Comparison of ENCODE assay signal across 18 cellular contexts in genomic region chr4:5706486-5707290, GRCh38. TPM values are rescaled to one million over a fixed set of nuclear protein-coding genes. Genes with fewer than 3 reads are reported as not detected.
DNase-seq lines count a peak whose midpoint lies in the region; ATAC-seq and TF ChIP-seq lines count a peak whose summit lies in the region.
"Had no signal": no experiment of that assay in that cellular context is flagged by ENCODE, and none has a peak within 500 bp of the region (broad histone marks: within the 10 kb centered on the region; RNA-seq: fewer than 3 reads in every experiment).

No MANE protein-coding gene starts in this region.

- peak overlapping the region in 1 of 2 donors; percentile 46 for H3K27ac Mint-ChIP-seq in natural killer cell treated with Interleukin-12 subunit alpha and Interleukin-12 subunit beta and Interleukin-15 and Interleukin-18, amount 100 ng/mL, for 72 hours
- no peak overlapping the region for H3K27ac Mint-ChIP-seq in natural killer cell
- H3K27ac Mint-ChIP-seq in activated T-helper 17 cell treated with anti-CD3 and anti-CD28 coated beads, Interleukin-2, amount 50 U/mL, for 72 hours = no peak overlapping the region
- no peak overlapping the region for H3K27ac Mint-ChIP-seq in memory B cell
- H3K27ac Mint-ChIP-seq: activated CD4-positive, alpha-beta T cell treated with anti-CD3 and anti-CD28 coated beads, Interleukin-2, amount 10 ng/mL, durations not matched to agents 7 days and 5 days; stimulated activated memory B cell treated with anti-CD40 and anti-IgM and Interleukin-4, amounts not matched to agents 10 μg/mL and 1 μg/mL and 100 μg/mL, for 72 hours; T-cell had no signal

- peak overlapping the region; percentile 73 for H3K4me3 Mint-ChIP-seq in natural killer cell treated with Interleukin-12 subunit alpha and Interleukin-12 subunit beta and Interleukin-15 and Interleukin-18, amount 100 ng/mL, for 72 hours
- no peak overlapping the region for H3K4me3 Mint-ChIP-seq in natural killer cell
- peak overlapping the region; percentile 58 for H3K4me3 Mint-ChIP-seq in activated T-helper 17 cell treated with anti-CD3 and anti-CD28 coated beads, Interleukin-2, amount 50 U/mL, for 72 hours
- H3K4me3 Mint-ChIP-seq in memory B cell = peak overlapping the region; percentile 37
- H3K4me3 Mint-ChIP-seq: activated CD4-positive, alpha-beta T cell treated with anti-CD3 and anti-CD28 coated beads, Interleukin-2, amount 10 ng/mL, durations not matched to agents 7 days and 5 days; stimulated activated memory B cell treated with anti-CD40 and anti-IgM and Interleukin-4, amounts not matched to agents 10 μg/mL and 1 μg/mL and 100 μg/mL, for 72 hours had no signal

- intact Hi-C loops in natural killer cell (cut with micrococcal nuclease) = no loop called here
- intact Hi-C loops in dorsolateral prefrontal cortex (cut with DNase I) = no loop called here

- peak in 1 of 2 donors; percentile 40 for ATAC-seq in natural killer cell treated with Interleukin-12 subunit alpha and Interleukin-12 subunit beta and Interleukin-15 and Interleukin-18, amount 100 ng/mL, for 72 hours
- no peak for ATAC-seq in natural killer cell
- ATAC-seq in activated T-helper 17 cell treated with anti-CD3 and anti-CD28 coated beads, Interleukin-2, amount 50 U/mL, for 72 hours (replicated peaks) = no peak
- no peak for ATAC-seq in memory B cell (ENCODE audit: low read depth)
- no peak for ATAC-seq in GM18909 (IDR thresholded peaks at IDR 0.05; ENCODE audit: poor library complexity, unreplicated experiment)
- ATAC-seq: lower lobe of right lung; PC-3; psoas muscle; stimulated activated memory B cell treated with anti-CD40 and anti-IgM and Interleukin-4, amounts not matched to agents 10 μg/mL and 1 μg/mL and 100 μg/mL, for 72 hours; T-cell had no signal

- H3K36me3 Mint-ChIP-seq in natural killer cell treated with Interleukin-12 subunit alpha and Interleukin-12 subunit beta and Interleukin-15 and Interleukin-18, amount 100 ng/mL, for 72 hours = peaks cover 7% of the 10 kb centered on the region
- H3K36me3 Mint-ChIP-seq in natural killer cell (no peaks in the 10 kb centered on the region), memory B cell (peaks cover 4% of the 10 kb centered on the region)
- H3K36me3 Mint-ChIP-seq in activated T-helper 17 cell treated with anti-CD3 and anti-CD28 coated beads, Interleukin-2, amount 50 U/mL, for 72 hours (ENCODE audit: low read depth) = no peaks in the 10 kb centered on the region
- H3K36me3 Mint-ChIP-seq: stimulated activated memory B cell treated with anti-CD40 and anti-IgM and Interleukin-4, amounts not matched to agents 10 μg/mL and 1 μg/mL and 100 μg/mL, for 72 hours; T-cell had no signal

- TF ChIP-seq CTCF in natural killer cell (IDR thresholded peaks at IDR 0.05) (no peak), dorsolateral prefrontal cortex (IDR thresholded peaks at IDR 0.05 in 54 of 56, conservative IDR thresholded peaks at IDR 0.05 in 2 of 56; ENCODE audit: low read depth in 1 of 56, partially characterized antibody in 56 of 56) (no peak)

- peaks cover 0 to 85% (median 50%) of the 10 kb centered on the region in 45 donors for H3K27me3 ChIP-seq in dorsolateral prefrontal cortex
- H3K27me3 ChIP-seq: vagina had no signal

- no peak overlapping the region for H3K27ac ChIP-seq in dorsolateral prefrontal cortex
- H3K27ac ChIP-seq: lower lobe of right lung, psoas muscle had no signal

- H3K4me1 Mint-ChIP-seq in natural killer cell treated with Interleukin-12 subunit alpha and Interleukin-12 subunit beta and Interleukin-15 and Interleukin-18, amount 100 ng/mL, for 72 hours (ENCODE audit: low read depth in 2 of 2) = peaks cover 4 to 22% of the 10 kb centered on the region in 2 donors
- H3K4me1 Mint-ChIP-seq in natural killer cell = peaks cover 0 to 15% of the 10 kb centered on the region in 2 donors
- peaks cover 11% of the 10 kb centered on the region for H3K4me1 Mint-ChIP-seq in activated T-helper 17 cell treated with anti-CD3 and anti-CD28 coated beads, Interleukin-2, amount 50 U/mL, for 72 hours
- peaks cover 7% of the 10 kb centered on the region for H3K4me1 Mint-ChIP-seq in memory B cell

- no peak for DNase-seq in natural killer cell treated with Interleukin-12 subunit alpha and Interleukin-12 subunit beta and Interleukin-15 and Interleukin-18, amount 100 ng/mL, for 72 hours (ENCODE audit: low spot score)
- DNase-seq in natural killer cell = no peak
- DNase-seq in memory B cell (ENCODE audit: low spot score in 2 of 2) = no peak
- no peak for DNase-seq in dorsolateral prefrontal cortex
- no peak for DNase-seq in NCI-H1048 (lab: John Stamatoyannopoulos, UW)
- DNase-seq in stimulated activated CD4-positive, alpha-beta T cell treated with anti-CD3 and anti-CD28 coated beads, Interleukin-4, amount 100 ng/mL, for 1 hour = no peak
- DNase-seq: activated CD4-positive, alpha-beta T cell treated with anti-CD3 and anti-CD28 coated beads, Interleukin-2, amount 10 ng/mL, durations not matched to agents 7 days and 5 days; activated gamma-delta T cell treated with Interleukin-2 at 50 U/mL for 16 hours; hypothalamus; lower lobe of right lung; NCI-H1092; PC-3; psoas muscle; T-cell had no signal

- H3K27me3 Mint-ChIP-seq in natural killer cell treated with Interleukin-12 subunit alpha and Interleukin-12 subunit beta and Interleukin-15 and Interleukin-18, amount 100 ng/mL, for 72 hours = peaks cover 30 to 32% of the 10 kb centered on the region in 2 donors
- H3K27me3 Mint-ChIP-seq in natural killer cell (ENCODE audit: low read depth in 2 of 2) (peaks cover 23 to 44% of the 10 kb centered on the region in 2 donors), memory B cell (peaks cover 19% of the 10 kb centered on the region)
- H3K27me3 Mint-ChIP-seq in activated T-helper 17 cell treated with anti-CD3 and anti-CD28 coated beads, Interleukin-2, amount 50 U/mL, for 72 hours = peaks cover 24% of the 10 kb centered on the region

- H3K4me3 ChIP-seq in dorsolateral prefrontal cortex = no peak overlapping the region

- no peaks in the 10 kb centered on the region for H3K9me3 Mint-ChIP-seq in natural killer cell treated with Interleukin-12 subunit alpha and Interleukin-12 subunit beta and Interleukin-15 and Interleukin-18, amount 100 ng/mL, for 72 hours
- no peaks in the 10 kb centered on the region for H3K9me3 Mint-ChIP-seq in natural killer cell
- H3K9me3 Mint-ChIP-seq in activated T-helper 17 cell treated with anti-CD3 and anti-CD28 coated beads, Interleukin-2, amount 50 U/mL, for 72 hours = peaks cover 6% of the 10 kb centered on the region
- peaks cover 6% of the 10 kb centered on the region for H3K9me3 Mint-ChIP-seq in memory B cell
- H3K9me3 Mint-ChIP-seq: activated CD4-positive, alpha-beta T cell treated with anti-CD3 and anti-CD28 coated beads, Interleukin-2, amount 10 ng/mL, durations not matched to agents 7 days and 5 days had no signal

RNA-seq across cellular contexts. Expression of gene EVC2, which starts 1.7 kb away (rescaled TPM):
- total RNA-seq in natural killer cell treated with Interleukin-12 subunit alpha and Interleukin-12 subunit beta and Interleukin-15 and Interleukin-18, amount 100 ng/mL, for 72 hours = 1 to 10 TPM in 1 of 2 donors, under 1 TPM in 1; 0.12 to 4.4 TPM
- total RNA-seq in natural killer cell = 1 to 10 TPM in 2 of 3 donors, under 1 TPM in 1; 0.20 to 2.6 (median 1.5) TPM
- 1 to 10 TPM; 4.0 to 6.2 TPM for total RNA-seq in activated T-helper 17 cell treated with anti-CD3 and anti-CD28 coated beads, Interleukin-2, amount 50 U/mL, for 72 hours
- total RNA-seq in dorsolateral prefrontal cortex = 1 to 10 TPM in 62 of 120 experiments, under 1 TPM in 58; 0.34 to 5.3 (median 1.1) TPM

RNA-seq across cellular contexts. Expression of gene EVC, which starts 4.3 kb away (rescaled TPM):
- total RNA-seq in natural killer cell treated with Interleukin-12 subunit alpha and Interleukin-12 subunit beta and Interleukin-15 and Interleukin-18, amount 100 ng/mL, for 72 hours = 1 to 10 TPM in 1 of 2 donors, not detected in 1; 7.2 TPM
- total RNA-seq in natural killer cell (1 to 10 TPM in 1 of 3 donors, under 1 TPM in 2; 0.18 to 2.9 (median 0.42) TPM), dorsolateral prefrontal cortex (10 to 100 TPM in 9 of 120 experiments, 1 to 10 TPM in 111; 2.6 to 15.7 (median 5.9) TPM)
- total RNA-seq in activated T-helper 17 cell treated with anti-CD3 and anti-CD28 coated beads, Interleukin-2, amount 50 U/mL, for 72 hours = 10 to 100 TPM in 1 of 2 donors, 1 to 10 TPM in 1; 7.8 to 10.5 TPM
